29 cellular contexts compared by ENCODE assay signal in genomic region chr6:67736161-67736560, GRCh38.
"Had no signal": no experiment of that assay in that cellular context is flagged by ENCODE, and none has a peak within 500 bp of the region (broad histone marks: within the 10 kb centered on the region; RNA-seq: fewer than 3 reads in every experiment).

No MANE protein-coding gene starts in this region.

- H3K4me1 ChIP-seq: ascending aorta, Peyer's patch, SJCRH30 had no signal

- H3K4me3 Mint-ChIP-seq: activated CD4-positive, alpha-beta T cell treated with anti-CD3 and anti-CD28 coated beads, Interleukin-2, amount 10 ng/mL, durations not matched to agents 24 days and 14 days; activated CD8-positive, alpha-beta T cell treated with anti-CD3 and anti-CD28 coated beads for 36 hours; activated naive CD8-positive, alpha-beta T cell treated with anti-CD3 and anti-CD28 coated beads for 36 hours; activated T-cell treated with anti-CD3 and anti-CD28 coated beads, Interleukin-2, amount 50 U/mL, for 72 hours; activated T-helper 17 cell treated with anti-CD3 and anti-CD28 coated beads, Interleukin-2, amount 50 U/mL, for 72 hours; T-helper 2 cell treated with Interferon-gamma antibody and Interleukin-4, amounts not matched to agents 5 μg/mL and 100 μg/mL, for 36 hours had no signal

- H3K27ac ChIP-seq: ascending aorta, Peyer's patch, SJCRH30, SK-N-MC had no signal

- H3K4me3 ChIP-seq: ascending aorta, Peyer's patch, SJCRH30, SK-N-MC had no signal

- H3K27me3 Mint-ChIP-seq: activated CD4-positive, alpha-beta T cell treated with anti-CD3 and anti-CD28 coated beads, Interleukin-2, amount 10 ng/mL, durations not matched to agents 24 days and 14 days; activated CD8-positive, alpha-beta T cell treated with anti-CD3 and anti-CD28 coated beads for 36 hours; activated naive CD8-positive, alpha-beta T cell treated with anti-CD3 and anti-CD28 coated beads for 36 hours; activated T-helper 17 cell treated with anti-CD3 and anti-CD28 coated beads, Interleukin-2, amount 50 U/mL, for 72 hours had no signal

- ATAC-seq: activated CD8-positive, alpha-beta T cell treated with anti-CD3 and anti-CD28 coated beads for 36 hours; activated T-cell treated with anti-CD3 and anti-CD28 coated beads, Interleukin-2, amount 50 U/mL, for 72 hours; activated T-helper 17 cell treated with anti-CD3 and anti-CD28 coated beads, Interleukin-2, amount 50 U/mL, for 72 hours; PC-3 had no signal

- H3K4me1 Mint-ChIP-seq: activated CD4-positive, alpha-beta T cell treated with anti-CD3 and anti-CD28 coated beads, Interleukin-2, amount 10 ng/mL, durations not matched to agents 24 days and 14 days; activated naive CD8-positive, alpha-beta T cell treated with anti-CD3 and anti-CD28 coated beads for 36 hours; activated T-helper 17 cell treated with anti-CD3 and anti-CD28 coated beads, Interleukin-2, amount 50 U/mL, for 72 hours had no signal

- H3K27me3 ChIP-seq: ascending aorta, Peyer's patch, SJCRH30 had no signal

- H3K36me3 ChIP-seq: ascending aorta, Peyer's patch, SJCRH30 had no signal

- H3K36me3 Mint-ChIP-seq: activated naive CD8-positive, alpha-beta T cell treated with anti-CD3 and anti-CD28 coated beads for 36 hours had no signal

- DNase-seq: activated CD4-positive, alpha-beta T cell treated with anti-CD3 and anti-CD28 coated beads, Interleukin-2, amount 10 ng/mL, durations not matched to agents 24 days and 14 days; activated CD4-positive, alpha-beta T cell treated with anti-CD3 and anti-CD28 coated beads, Interleukin-2, amount 50 U/mL, for 4 hours; activated CD8-positive, alpha-beta T cell treated with anti-CD3 and anti-CD28 coated beads for 36 hours; activated effector memory CD4-positive, alpha-beta T cell treated with anti-CD3 and anti-CD28 coated beads, Interleukin-2, amount 50 U/mL, for 16 hours; activated naive CD4-positive, alpha-beta T cell; activated naive CD4-positive, alpha-beta T cell treated with anti-CD3 and anti-CD28 coated beads, Interleukin-2, amount 50 U/mL, for 16 hours; activated naive CD8-positive, alpha-beta T cell treated with anti-CD3 and anti-CD28 coated beads for 36 hours; activated T-cell treated with anti-CD3 and anti-CD28 coated beads, Interleukin-2, amount 50 U/mL, for 1 hour; activated T-cell treated with anti-CD3 and anti-CD28 coated beads, Interleukin-2, amount 50 U/mL, for 72 hours; amygdala; cerebellar nuclear complex; KG1; MM.1S; MV-4-11; NCI-H1092; NCI-H1436 treated with DMSO at 0.1 percent for 48 hours; NCI-H1694 treated with DMSO at 0.1 percent for 48 hours; NCI-H2029; NCI-H345; NCI-H524 treated with DMSO at 0.1 percent for 48 hours; PC-3; Peyer's patch; Right ventricle myocardium superior; RPMI8226; SJCRH30 had no signal

- H3K9me3 ChIP-seq: SJCRH30 had no signal

- H3K27ac Mint-ChIP-seq: activated CD4-positive, alpha-beta T cell treated with anti-CD3 and anti-CD28 coated beads, Interleukin-2, amount 10 ng/mL, durations not matched to agents 24 days and 14 days; activated CD8-positive, alpha-beta T cell treated with anti-CD3 and anti-CD28 coated beads for 36 hours; activated naive CD8-positive, alpha-beta T cell treated with anti-CD3 and anti-CD28 coated beads for 36 hours; activated T-cell treated with anti-CD3 and anti-CD28 coated beads, Interleukin-2, amount 50 U/mL, for 72 hours; activated T-helper 17 cell treated with anti-CD3 and anti-CD28 coated beads, Interleukin-2, amount 50 U/mL, for 72 hours; T-helper 2 cell treated with Interferon-gamma antibody and Interleukin-4, amounts not matched to agents 5 μg/mL and 100 μg/mL, for 36 hours had no signal
